In the genomic region with DNA sequence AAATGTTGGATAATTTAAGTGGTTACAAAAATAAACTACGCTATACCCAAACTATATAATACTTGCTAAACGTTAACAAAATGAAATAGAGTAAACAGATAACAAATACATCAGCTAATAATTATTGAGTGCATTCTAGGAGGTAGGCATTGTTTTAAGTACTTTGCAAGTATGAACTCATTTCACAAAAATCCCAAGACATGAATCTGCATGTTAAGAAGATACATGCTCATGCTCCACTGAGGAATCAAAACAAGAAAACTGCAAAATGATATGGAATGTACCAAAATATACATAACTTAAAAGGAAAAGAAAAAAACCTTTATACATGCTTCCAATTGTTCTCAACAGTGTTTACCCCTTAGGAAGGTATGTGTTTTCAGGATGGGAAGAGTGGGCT, we compare ENCODE assay signal across 2 cellular contexts.
TF ChIP-seq lines count a peak whose summit lies in the region.

No MANE protein-coding gene starts in this region.

TF ChIP-seq in IMR-90, 13 proteins besides CTCF, POLR2A, EP300 and RAD21:
- TF ChIP-seq RCOR1 (IDR thresholded peaks at IDR 0.05; ENCODE audit: insufficient replicate concordance, low read length) (no peak), SMC3 (IDR thresholded peaks at IDR 0.05; ENCODE audit: low read depth, low read length) (no peak), CEBPB (IDR thresholded peaks at IDR 0.05; ENCODE audit: low read depth, low read length) (no peak)

TF ChIP-seq in K562, 482 proteins besides CTCF, POLR2A, EP300 and RAD21:
- TF ChIP-seq ZNF41 (CRISPR knock-in tag; conservative IDR thresholded peaks at IDR 0.05) (no peak), RBFOX2 (IDR thresholded peaks at IDR 0.05; ENCODE audit: low read depth, low read length) (0 out of 2 replicates have a peak, but pooled peaks have one; percentile 32), ZNF239 (CRISPR knock-in tag; IDR thresholded peaks at IDR 0.05) (no peak)
TF ChIP-seq in K562: peak in this region for 1.
